In the genomic region with DNA sequence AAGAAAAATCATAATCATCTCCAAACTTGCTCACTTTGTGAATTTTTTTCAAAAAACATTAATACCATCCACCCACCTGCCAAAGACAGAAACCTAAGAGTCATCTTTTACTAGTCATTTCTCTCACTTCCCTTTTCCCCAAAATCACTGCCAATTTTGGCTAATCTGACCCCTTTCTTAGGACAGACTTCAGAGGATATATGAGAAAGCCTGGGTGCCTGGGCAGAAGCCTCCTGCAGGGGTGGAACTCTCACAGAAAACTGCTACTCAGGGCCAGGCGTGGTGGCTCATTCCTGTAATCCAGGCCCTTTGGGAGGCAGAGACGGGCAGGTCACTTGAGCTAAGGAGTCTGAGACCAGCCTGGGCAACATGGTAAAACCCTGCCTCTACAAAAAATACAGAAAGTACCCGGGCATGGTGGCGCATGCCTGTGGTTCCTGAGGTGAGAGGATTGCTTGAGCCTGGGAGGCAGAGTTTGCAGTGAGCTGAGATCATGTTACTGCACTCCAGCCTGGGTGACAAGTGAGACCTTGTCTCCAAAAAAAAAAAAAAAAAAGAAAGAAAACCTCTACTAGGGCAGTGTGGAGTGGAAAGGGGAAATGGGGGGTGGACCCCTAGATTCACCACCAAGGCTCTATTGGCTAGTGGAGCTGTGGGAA, we compare ENCODE assay signal across 9 cellular contexts. TPM values are rescaled to one million over a fixed set of nuclear protein-coding genes. Genes with fewer than 3 reads are reported as not detected.
DNase-seq lines count a peak whose midpoint lies in the region; ATAC-seq and TF ChIP-seq lines count a peak whose summit lies in the region.
"Had no signal": no experiment of that assay in that cellular context is flagged by ENCODE, and none has a peak within 500 bp of the region (broad histone marks: within the 10 kb centered on the region; RNA-seq: fewer than 3 reads in every experiment).

No MANE protein-coding gene starts in this region.

- H4K20me1 ChIP-seq in hepatocyte (ENCODE audit: insufficient read depth, poor library complexity, severe bottlenecking): peaks cover 36% of the 10 kb centered on the region

- H3K79me2 ChIP-seq in hepatocyte: peaks cover 84% of the 10 kb centered on the region

- H3K27ac Mint-ChIP-seq in activated B cell treated with CpG ODN at 0.5 μM for 24 hours: peak overlapping the region; percentile 91

- H2AFZ ChIP-seq in hepatocyte: no peak overlapping the region

- no peak overlapping the region for H3K4me2 ChIP-seq in hepatocyte

- peaks cover 45% of the 10 kb centered on the region for H3K36me3 Mint-ChIP-seq in activated B cell treated with CpG ODN at 0.5 μM for 24 hours (ENCODE audit: low read depth)

- H3K27me3 Mint-ChIP-seq in activated B cell treated with CpG ODN at 0.5 μM for 24 hours: no peaks in the 10 kb centered on the region

- H3K4me1 ChIP-seq in hepatocyte (ENCODE audit: insufficient read depth) (peaks cover 9% of the 10 kb centered on the region), tibial nerve (peaks cover 0 to 52% (median 14%) of the 10 kb centered on the region in 4 donors), prostate gland (replicated peaks) (no peaks in the 10 kb centered on the region)

- no peak for TF ChIP-seq EP300 in tibial nerve (IDR thresholded peaks at IDR 0.05)

- H3K4me3 ChIP-seq in GM12875 (ENCODE audit: low read depth, low read length): no peak overlapping the region
- no peak overlapping the region for H3K4me3 ChIP-seq in hepatocyte
- H3K4me3 ChIP-seq in tibial nerve: no peak overlapping the region
- no peak overlapping the region for H3K4me3 ChIP-seq in prostate gland
- H3K4me3 ChIP-seq: adrenal gland had no signal

- CTCF ChIA-PET in activated B cell treated with CpG ODN at 0.5 μM for 24 hours (lab: Charles Lee): interaction anchor here (0.9 kb wide), 1 partner anchor 14 kb away, joined by 3 read pairs; no protein-coding TSS in a partner anchor

- WGBS in hepatocyte (ENCODE audit: low lambda C conversion rate, missing lambda C conversion rate): 81% methylated on average over 4 of the region's 4 CpGs
- WGBS in tibial nerve, 2 donors: 65 to 69% methylated on average over 4 of the region's 4 CpGs
- WGBS in prostate gland: 58% methylated on average over 4 of the region's 4 CpGs

- peaks cover 52% of the 10 kb centered on the region for H3K4me1 Mint-ChIP-seq in activated B cell treated with CpG ODN at 0.5 μM for 24 hours

- H3K27ac ChIP-seq in hepatocyte: no peak overlapping the region
- H3K27ac ChIP-seq in tibial nerve: no peak overlapping the region
- no peak overlapping the region for H3K27ac ChIP-seq in prostate gland

- intact Hi-C loops in activated B cell treated with CpG ODN at 0.5 μM for 24 hours (cut with micrococcal nuclease): loop anchor here (5.0 to 10.0 kb wide), 4 partner anchors 46 to 1952 kb away; partner anchors contain the start of genes FAM8A1, MBOAT1 and RNF144B
- intact Hi-C loops in prostate gland (cut with DNase I): loop anchor here (5.0 kb wide), 2 partner anchors 103 to 273 kb away; partner anchors contain the start of genes KDM1B, KIF13A and TPMT

- TF ChIP-seq CTCF in GM12875 (IDR thresholded peaks at IDR 0.05; ENCODE audit: borderline replicate concordance, insufficient read depth, low read depth, low read length): 0 out of 2 replicates have a peak, but pooled peaks have one; percentile 3
- TF ChIP-seq CTCF in activated B cell treated with CpG ODN at 0.5 μM for 24 hours (IDR thresholded peaks at IDR 0.05): no peak
- no peak for TF ChIP-seq CTCF in hepatocyte (IDR thresholded peaks at IDR 0.05; ENCODE audit: poor library complexity)
- TF ChIP-seq CTCF in tibial nerve (IDR thresholded peaks at IDR 0.05): no peak
- TF ChIP-seq CTCF in prostate gland (IDR thresholded peaks at IDR 0.05): no peak

- peak overlapping the region; percentile 64 for H3K4me3 Mint-ChIP-seq in activated B cell treated with CpG ODN at 0.5 μM for 24 hours

- no peak for TF ChIP-seq POLR2A in tibial nerve (IDR thresholded peaks at IDR 0.05)
- no peak for TF ChIP-seq POLR2A in prostate gland (IDR thresholded peaks at IDR 0.05)

- POLR2A ChIA-PET in activated B cell treated with CpG ODN at 0.5 μM for 24 hours (lab: Charles Lee): interaction anchor here (0.5 to 0.9 kb wide), 5 partner anchors 16 to 560 kb away, joined by 3 to 5 read pairs (median 4); partner anchors contain the start of gene RNF144B

- ATAC-seq in GM21423 (IDR thresholded peaks at IDR 0.05; ENCODE audit: unreplicated experiment) (peak; percentile 36), HG03571 (IDR thresholded peaks at IDR 0.05; ENCODE audit: unreplicated experiment) (peak; percentile 32), activated B cell treated with CpG ODN at 0.5 μM for 24 hours (ENCODE audit: low read depth) (peak; percentile 32)

- H3K27me3 ChIP-seq in hepatocyte: no peaks in the 10 kb centered on the region
- no peaks in the 10 kb centered on the region for H3K27me3 ChIP-seq in tibial nerve
- no peaks in the 10 kb centered on the region for H3K27me3 ChIP-seq in prostate gland (replicated peaks; ENCODE audit: insufficient read depth)
- H3K27me3 ChIP-seq: adrenal gland had no signal

- no peaks in the 10 kb centered on the region for H3K9me3 ChIP-seq in hepatocyte (ENCODE audit: low read depth)
- H3K9me3 ChIP-seq in tibial nerve: no peaks in the 10 kb centered on the region
- H3K9me3 ChIP-seq in prostate gland: no peaks in the 10 kb centered on the region
- H3K9me3 ChIP-seq: adrenal gland had no signal

- no peaks in the 10 kb centered on the region for H3K36me3 ChIP-seq in hepatocyte (replicated peaks; ENCODE audit: insufficient read depth, low read depth)
- H3K36me3 ChIP-seq in tibial nerve: peaks cover 0 to 21% (median 1%) of the 10 kb centered on the region in 3 donors
- no peaks in the 10 kb centered on the region for H3K36me3 ChIP-seq in prostate gland

- H3K9me3 Mint-ChIP-seq in activated B cell treated with CpG ODN at 0.5 μM for 24 hours: no peaks in the 10 kb centered on the region

- DNase-seq in activated B cell treated with CpG ODN at 0.5 μM for 24 hours: peak; percentile 42
- DNase-seq in left kidney (ENCODE audit: low read depth, low spot score): peak; percentile 56
- no peak for DNase-seq in hepatocyte (ENCODE audit: low spot score)
- no peak for DNase-seq in tibial nerve (ENCODE audit: low spot score in 2 of 2)
- DNase-seq in prostate gland (ENCODE audit: low spot score): no peak

- H3K9me2 ChIP-seq in hepatocyte (replicated peaks; ENCODE audit: insufficient read depth): no peaks in the 10 kb centered on the region

RNA-seq across cellular contexts. Expression of gene DEK, which starts 3.8 kb away (rescaled TPM):
- 80.8 and 81.9 TPM in 2 replicates for total RNA-seq in activated B cell treated with CpG ODN at 0.5 μM for 24 hours
- total RNA-seq in hepatocyte: 70.8 and 81.3 TPM in 2 replicates
- 39.9 and 61.0 TPM in 2 replicates for polyA plus RNA-seq in hepatocyte
- 100 to 1,000 TPM; 112 to 147 (median 123) TPM for total RNA-seq in tibial nerve
- 100 to 1,000 TPM in 1 of 2 donors, 10 to 100 TPM in 1; 74.1 to 133 TPM for total RNA-seq in prostate gland

Comparison
In these comparisons a context has a peak if more than half of its experiments do, and no peak if none do; other contexts are left out.
1. DNase-seq: peak in activated B cell treated with CpG ODN at 0.5 μM for 24 hours (single experiment) and left kidney (single experiment); none in hepatocyte (single experiment), tibial nerve (0 of 2) and prostate gland (single experiment).
2. Peak in every context shown above with its lines, with median percentiles within 50 percentile points of each other: ATAC-seq.